Comparison of ENCODE assay signal across 21 cellular contexts in genomic region chr4:99669084-99669483, GRCh38. TPM values are rescaled to one million over a fixed set of nuclear protein-coding genes. Genes with fewer than 3 reads are reported as not detected.
A peak's percentile ranks its signal among the peaks of the same experiment; 100 is the strongest.
DNase-seq lines count a peak whose midpoint lies in the region; ATAC-seq and TF ChIP-seq lines count a peak whose summit lies in the region.
"Had no signal": no experiment of that assay in that cellular context is flagged by ENCODE, and none has a peak within 500 bp of the region (broad histone marks: within the 10 kb centered on the region; RNA-seq: fewer than 3 reads in every experiment).

No MANE protein-coding gene starts in this region.

- no peak overlapping the region for H3K27ac ChIP-seq in heart left ventricle
- H3K27ac ChIP-seq in right cardiac atrium (ENCODE audit: low read length) = no peak overlapping the region
- H3K27ac ChIP-seq in testis = peak overlapping the region; percentile 2 to 51
- H3K27ac ChIP-seq in SJCRH30 = no peak overlapping the region
- H3K27ac ChIP-seq: 22Rv1, C4-2B had no signal

- intact Hi-C loops in Right ventricle myocardium inferior (cut with DNase I) = loop anchor here (5.0 kb wide), 1 partner anchor 107 kb away; the partner anchor contains the start of gene TRMT10A
- intact Hi-C loops in heart left ventricle (cut with DNase I) = no loop called here
- intact Hi-C loops in right cardiac atrium (cut with DNase I) = no loop called here
- intact Hi-C loops in testis (cut with DNase I; ENCODE audit: low total_unique reads) = no loop called here

- H3K27me3 ChIP-seq in heart left ventricle (no peaks in the 10 kb centered on the region), right cardiac atrium (ENCODE audit: control insufficient read depth, insufficient read depth) (no peaks in the 10 kb centered on the region), testis (no peaks in the 10 kb centered on the region), SJCRH30 (no peaks in the 10 kb centered on the region)

- ATAC-seq in Right ventricle myocardium inferior (peak; percentile 46), heart left ventricle (no peak), right cardiac atrium (peak; percentile 67 to 85)
- ATAC-seq: HepG2, PC-3 had no signal

- H3K9me3 ChIP-seq in heart left ventricle (peaks cover 0 to 29% (median 15%) of the 10 kb centered on the region in 12 donors), right cardiac atrium (ENCODE audit: control insufficient read depth, low read length) (no peaks in the 10 kb centered on the region), testis (no peaks in the 10 kb centered on the region), SJCRH30 (replicated peaks) (no peaks in the 10 kb centered on the region)

- H3K36me3 ChIP-seq in heart left ventricle = no peaks in the 10 kb centered on the region
- no peaks in the 10 kb centered on the region for H3K36me3 ChIP-seq in testis (ENCODE audit: low read depth, missing control alignments)
- no peaks in the 10 kb centered on the region for H3K36me3 ChIP-seq in SJCRH30

- peaks cover 0 to 19% (median 0%) of the 10 kb centered on the region in 12 donors for H3K4me1 ChIP-seq in heart left ventricle
- peaks cover 1% of the 10 kb centered on the region for H3K4me1 ChIP-seq in right cardiac atrium (ENCODE audit: control insufficient read depth, insufficient read depth, low read length)
- peaks cover 27% of the 10 kb centered on the region for H3K4me1 ChIP-seq in testis
- H3K4me1 ChIP-seq in SJCRH30 = no peaks in the 10 kb centered on the region

- WGBS in heart left ventricle, 4 donors = 96 to 100% (median 97%) methylated on average over 1 of the region's 1 CpG
- whole genome bisulfite sequencing in right cardiac atrium = 91% methylated on average over 1 of the region's 1 CpG
- 47 to 63% methylated on average over 1 of the region's 1 CpG for WGBS in testis, 2 donors

- DNase-seq in Right ventricle myocardium inferior (ENCODE audit: missing footprints) (no peak), heart left ventricle (no peak), astrocyte of the hippocampus (ENCODE audit: low read depth, low spot score) (peak; percentile 56), right cardiac atrium (no peak), testis (no peak), DMS153 treated with DMSO at 0.1 percent for 48 hours (lab: John Stamatoyannopoulos, UW; ENCODE audit: unreplicated experiment) (no peak), NCI-H2029 treated with DMSO at 0.1 percent for 48 hours (lab: John Stamatoyannopoulos, UW) (no peak), SJCRH30 (no peak)
- DNase-seq: AML-193, DMS79 treated with DMSO at 0.1 percent for 48 hours, KBM-7, NCI-H1417, NCI-H187, NCI-H345, NCI-H524 treated with DMSO at 0.1 percent for 48 hours, PC-3, RPMI8226 had no signal

- no peak overlapping the region for H3K4me3 ChIP-seq in heart left ventricle
- no peak overlapping the region for H3K4me3 ChIP-seq in right cardiac atrium (ENCODE audit: low read length)
- no peak overlapping the region for H3K4me3 ChIP-seq in testis
- H3K4me3 ChIP-seq in SJCRH30 = no peak overlapping the region

- TF ChIP-seq CTCF in heart left ventricle (IDR thresholded peaks at IDR 0.05) (no peak), testis (IDR thresholded peaks at IDR 0.05) (no peak)

- TF ChIP-seq POLR2A in heart left ventricle (IDR thresholded peaks at IDR 0.05) (no peak), testis (IDR thresholded peaks at IDR 0.05) (no peak)

RNA-seq across cellular contexts. Expression of gene C4orf54, which starts 11.5 kb away (rescaled TPM):
- total RNA-seq in Right ventricle myocardium inferior = 6.4 TPM
- 100 to 1,000 TPM in 1 of 9 donors, 10 to 100 TPM in 1, 1 to 10 TPM in 4, under 1 TPM in 3; 0.60 to 112 (median 1.6) TPM for total RNA-seq in heart left ventricle
- polyA plus RNA-seq in heart left ventricle = 10 to 100 TPM in 1 of 2 donors, 1 to 10 TPM in 1; 2.3 to 40.0 TPM
- total RNA-seq in right cardiac atrium = 1 to 10 TPM in 2 of 4 donors, under 1 TPM in 2; 0.68 to 10.0 (median 1.4) TPM
- polyA plus RNA-seq in right cardiac atrium = 2.2 TPM
- under 1 TPM; 0.39 to 0.81 TPM for total RNA-seq in testis
- polyA plus RNA-seq in testis (ENCODE audit: insufficient read depth, low read depth, low replicate concordance) = 0.46 TPM
- total RNA-seq in SJCRH30 (2014; rRNA removed; shearing (Covaris generic)) = 8.8 and 10.1 TPM in 2 replicates
- total RNA-seq: G401, HepG2 had no signal
- polyA plus RNA-seq: HepG2 had no signal

Comparison
In these comparisons a context has a peak if more than half of its experiments do, and no peak if none do; other contexts are left out.
1. ATAC-seq: peak in Right ventricle myocardium inferior (single experiment) and right cardiac atrium (2 of 2); none in heart left ventricle (0 of 4).
2. H3K27ac ChIP-seq: peak in testis (2 of 2); none in heart left ventricle (0 of 12), right cardiac atrium (single experiment) and SJCRH30 (single experiment).